8 cellular contexts compared by ENCODE assay signal in the genomic region with DNA sequence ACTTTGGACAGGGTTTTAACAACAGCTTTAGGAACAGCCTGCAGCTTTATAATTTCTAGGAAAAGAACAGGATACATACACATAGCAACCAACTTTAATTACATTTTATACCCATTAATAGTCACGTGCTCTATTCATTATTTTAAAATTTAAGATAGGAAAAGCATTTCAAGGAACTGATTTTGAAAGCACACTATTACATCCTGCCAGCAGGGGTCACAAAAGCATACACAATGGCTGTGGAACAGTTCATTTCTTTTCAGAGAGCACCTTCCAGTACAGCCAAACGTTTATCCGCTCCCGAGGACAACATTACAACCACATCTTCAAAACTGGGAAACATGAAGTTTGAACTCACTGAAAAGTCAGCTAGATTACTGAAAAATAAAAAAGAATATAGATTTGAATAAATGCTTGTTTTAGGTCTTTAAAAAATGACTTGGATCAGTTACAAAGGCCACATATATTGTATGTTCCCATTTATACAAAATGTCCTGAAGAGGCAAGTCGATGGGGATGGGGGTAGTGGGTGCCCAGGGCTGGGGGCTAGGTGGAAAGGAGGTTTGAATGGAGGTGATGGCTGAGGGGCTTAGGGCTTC.
DNase-seq lines count a peak whose midpoint lies in the region; ATAC-seq and TF ChIP-seq lines count a peak whose summit lies in the region.

No MANE protein-coding gene starts in this region.

- H3K36me3 ChIP-seq in mammary epithelial cell (ENCODE audit: insufficient read depth, low read length): no peaks in the 10 kb centered on the region

- H3K27ac ChIP-seq in mammary epithelial cell (ENCODE audit: insufficient read depth, low read depth, low read length): no peak overlapping the region

- in situ Hi-C loops in mammary epithelial cell (cut with MboI; ENCODE audit: low sequenced_read_pairs in 2 of 2): loop anchor here (5.0 to 10.0 kb wide), 2 partner anchors 540 to 547 kb away; no protein-coding TSS in a partner anchor

- no peaks in the 10 kb centered on the region for H3K4me1 ChIP-seq in mammary epithelial cell (ENCODE audit: insufficient read depth, low read length)

- H2AFZ ChIP-seq in mammary epithelial cell (ENCODE audit: low read depth, low read length): no peak overlapping the region

- intact Hi-C loops in mammary epithelial cell (cut with micrococcal nuclease): loop anchor here (1.0 to 5.0 kb wide), 5 partner anchors 205 to 608 kb away; no protein-coding TSS in a partner anchor

- CTCF ChIA-PET in mammary epithelial cell (lab: Charles Lee; ENCODE audit: low non-redundant PET): no interaction called here

- H3K4me2 ChIP-seq in mammary epithelial cell (ENCODE audit: insufficient read depth, low read depth, low read length): no peak overlapping the region

- no TSS peak for BruUV-seq in mammary epithelial cell (replicated peaks; lab: Mats Ljungman, UMichigan)

- WGBS in mammary epithelial cell (ENCODE audit: low coverage, missing lambda C conversion rate): 14% methylated on average over 5 of the region's 5 CpGs

- dilution Hi-C loops in mammary epithelial cell (cut with HindIII; ENCODE audit: low sequenced_read_pairs): loop anchor here (5.0 kb wide), 1 partner anchor 200 kb away; no protein-coding TSS in a partner anchor

- no peak overlapping the region for H3K4me3 ChIP-seq in mammary epithelial cell (replicated peaks in 1 of 3; ENCODE audit: insufficient read depth in 1 of 3, low read depth in 2 of 3, low read length in 3 of 3)

- no peak overlapping the region for H3K9ac ChIP-seq in mammary epithelial cell (ENCODE audit: insufficient read depth, low read length)

- H4K20me1 ChIP-seq in mammary epithelial cell (ENCODE audit: insufficient read depth, low read length): no peaks in the 10 kb centered on the region

- peaks cover 7% of the 10 kb centered on the region for H3K27me3 ChIP-seq in mammary epithelial cell (ENCODE audit: insufficient read depth, low read length)

- peak; percentile 62 to 76 for TF ChIP-seq CTCF in mammary epithelial cell (conservative IDR thresholded peaks at IDR 0.05 in 1 of 2, IDR thresholded peaks at IDR 0.05 in 1 of 2; ENCODE audit: extremely low read depth in 1 of 2, insufficient read depth in 1 of 2, low read depth in 1 of 2, low read length in 2 of 2)

- DNase-seq in DMS 273 (lab: John Stamatoyannopoulos, UW; ENCODE audit: unreplicated experiment) (peak; percentile 79), HK-2 (ENCODE audit: unreplicated experiment) (peak; percentile 34), RPMI7951 (ENCODE audit: low read depth) (peak; percentile 49), mammary epithelial cell (peak; percentile 40), left lobe of liver (ENCODE audit: low spot score) (peak; percentile 52), stromal cell of bone marrow (ENCODE audit: low read depth) (peak; percentile 31)

- H3K79me2 ChIP-seq in mammary epithelial cell (ENCODE audit: insufficient read depth, low read length): no peaks in the 10 kb centered on the region

- H3K9me3 ChIP-seq in mammary epithelial cell (replicated peaks; ENCODE audit: insufficient read depth, low read length): no peaks in the 10 kb centered on the region

- ATAC-seq in left lobe of liver: peak; percentile 95
- ATAC-seq in HG02588 (IDR thresholded peaks at IDR 0.05; ENCODE audit: unreplicated experiment): no peak
- no peak for ATAC-seq in GM19324 (IDR thresholded peaks at IDR 0.05; ENCODE audit: low FRiP score, unreplicated experiment)
